ENCODE assay signal across 9 cellular contexts in the genomic region with DNA sequence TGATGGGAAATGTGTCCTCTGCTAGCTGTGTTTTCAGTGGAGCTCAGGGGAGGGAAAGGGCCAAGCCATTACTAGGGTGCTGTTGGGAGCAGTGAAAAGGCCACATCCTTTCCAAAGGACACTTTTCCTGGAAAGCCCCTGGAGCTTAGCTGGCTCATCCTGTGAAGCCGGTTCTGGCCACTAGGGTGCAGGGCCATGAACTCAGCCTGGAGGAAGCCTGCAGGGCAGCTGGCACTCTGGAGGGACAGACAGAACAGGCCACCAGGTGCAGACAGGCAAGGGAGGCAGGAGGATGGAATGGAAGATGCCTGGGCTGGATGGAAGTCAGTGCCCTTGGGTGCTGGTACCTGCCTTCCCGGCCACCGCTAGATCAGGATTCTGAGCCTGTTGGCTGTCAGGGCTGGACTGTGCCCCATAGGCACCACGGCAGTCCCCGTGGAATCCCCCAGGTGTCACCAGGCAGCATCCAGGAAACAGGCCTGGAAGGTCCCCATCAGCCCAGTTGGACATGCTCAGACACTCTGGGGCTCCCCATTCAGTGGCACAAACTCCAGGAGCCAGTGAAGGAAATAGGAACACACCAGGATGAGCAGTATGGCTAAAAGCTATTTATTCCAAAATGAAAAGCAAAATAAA.
A peak's percentile ranks its signal among the peaks of the same experiment; 100 is the strongest.
DNase-seq lines count a peak whose midpoint lies in the region; ATAC-seq, FAIRE-seq and TF ChIP-seq lines count a peak whose summit lies in the region.
"Had no signal": no experiment of that assay in that cellular context is flagged by ENCODE, and none has a peak within 500 bp of the region (broad histone marks: within the 10 kb centered on the region; RNA-seq: fewer than 3 reads in every experiment).

No MANE protein-coding gene starts in this region.

- peaks cover 0 to 2% (median 0%) of the 10 kb centered on the region in 4 donors for H3K4me1 Mint-ChIP-seq in naive thymus-derived CD8-positive, alpha-beta T cell
- H3K4me1 Mint-ChIP-seq: T-cell had no signal

- WGBS in right lobe of liver (ENCODE audit: insufficient coverage, low coverage, low lambda C conversion rate, missing lambda C conversion rate), result 40% methylated on average over 1 of the region's 5 CpGs

- no peaks in the 10 kb centered on the region for H3K36me3 Mint-ChIP-seq in naive thymus-derived CD8-positive, alpha-beta T cell
- H3K36me3 Mint-ChIP-seq: T-cell had no signal

- DNase-seq in D721Med (ENCODE audit: insufficient read length, low spot score) (no peak), HT1080 (ENCODE audit: low read depth) (peak; percentile 18), right lobe of liver (peak in 1 of 3 donors; percentile 38), NCI-H2081 treated with DMSO at 0.1 percent for 48 hours (lab: John Stamatoyannopoulos, UW) (no peak)
- no peak for DNase-seq in naive thymus-derived CD8-positive, alpha-beta T cell
- DNase-seq in stimulated activated naive CD4-positive, alpha-beta T cell (lab: John Stamatoyannopoulos, UW), result no peak
- DNase-seq: T-cell had no signal

- TF ChIP-seq CTCF in D721Med (IDR thresholded peaks at IDR 0.05; ENCODE audit: insufficient read depth, missing control alignments) (peak; percentile 27), WI38 (IDR thresholded peaks at IDR 0.05; ENCODE audit: low read depth, low read length) (peak; percentile 41), right lobe of liver (IDR thresholded peaks at IDR 0.05) (peak; percentile 21 to 47 (median 37))

- no peak overlapping the region for H3K27ac Mint-ChIP-seq in naive thymus-derived CD8-positive, alpha-beta T cell
- H3K27ac Mint-ChIP-seq: T-cell had no signal

- peaks cover 0 to 14% (median 5%) of the 10 kb centered on the region in 5 donors for H3K27me3 Mint-ChIP-seq in naive thymus-derived CD8-positive, alpha-beta T cell

- no peaks in the 10 kb centered on the region for H3K4me1 ChIP-seq in right lobe of liver

- no peaks in the 10 kb centered on the region for H3K36me3 ChIP-seq in right lobe of liver

- TF ChIP-seq POLR2A in right lobe of liver (IDR thresholded peaks at IDR 0.05), result no peak

- H3K27me3 ChIP-seq in right lobe of liver, result no peaks in the 10 kb centered on the region

- POLR2A ChIA-PET in naive thymus-derived CD8-positive, alpha-beta T cell (lab: Charles Lee), result no interaction called here

- ATAC-seq in right lobe of liver (peak; percentile 67 to 75 (median 70)), GM18519 (IDR thresholded peaks at IDR 0.05; ENCODE audit: low FRiP score, unreplicated experiment) (no peak)
- no peak for ATAC-seq in naive thymus-derived CD8-positive, alpha-beta T cell
- ATAC-seq: T-cell had no signal

- H3K4me3 Mint-ChIP-seq in naive thymus-derived CD8-positive, alpha-beta T cell, result no peak overlapping the region
- H3K4me3 Mint-ChIP-seq: T-cell had no signal

- FAIRE-seq in D721Med (lab: Jason Lieb, UNC), result no peak

- no peak overlapping the region for H3K27ac ChIP-seq in right lobe of liver

- H3K9me3 ChIP-seq in right lobe of liver, result no peaks in the 10 kb centered on the region

- H3K4me3 ChIP-seq in WI38 (ENCODE audit: low read depth, low read length) (no peak overlapping the region), right lobe of liver (no peak overlapping the region)

- H3K9me3 Mint-ChIP-seq in naive thymus-derived CD8-positive, alpha-beta T cell, result peaks cover 0 to 4% (median 0%) of the 10 kb centered on the region in 9 donors
- H3K9me3 Mint-ChIP-seq: T-cell had no signal

- intact Hi-C loops in right lobe of liver (cut with DNase I), result no loop called here

Comparison
In these comparisons a context has a peak if more than half of its experiments do, and no peak if none do; other contexts are left out.
1. ATAC-seq: peak in right lobe of liver (4 of 4); none in naive thymus-derived CD8-positive, alpha-beta T cell (0 of 2) and GM18519 (single experiment).
2. Peak in every context shown above with its lines, with median percentiles within 50 percentile points of each other: CTCF ChIP-seq.